Comparison of ENCODE assay signal across 8 cellular contexts in the genomic region with DNA sequence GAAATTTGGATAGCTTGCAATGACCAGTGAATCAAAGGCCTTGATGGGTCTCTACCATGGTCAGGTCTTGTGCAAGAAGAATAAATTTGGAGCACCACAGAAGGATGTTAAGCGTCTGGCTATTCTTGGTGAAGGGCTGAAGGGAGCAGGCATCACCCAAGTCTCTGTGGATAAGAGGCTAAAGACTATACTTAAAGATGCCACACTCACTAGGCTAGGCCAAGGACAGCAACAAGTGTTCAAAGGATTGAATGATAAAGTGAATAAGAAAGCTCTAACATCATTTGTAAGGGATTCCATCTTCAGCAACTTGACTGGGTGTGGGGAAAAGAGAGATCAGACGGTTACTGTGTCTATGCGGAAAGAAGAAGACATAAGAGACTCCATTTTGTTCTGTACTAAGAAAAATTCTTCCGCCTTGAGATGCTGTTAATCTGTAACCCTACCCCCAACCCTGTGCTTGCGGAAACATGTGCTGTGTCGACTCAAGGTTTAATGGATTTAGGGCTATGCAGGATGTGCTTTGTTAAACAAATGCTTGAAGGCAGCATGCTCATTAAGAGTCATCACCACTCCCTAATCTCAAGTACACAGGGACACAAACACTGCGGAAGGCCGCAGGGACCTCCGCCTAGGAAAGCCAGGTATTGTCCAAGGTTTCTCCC. TPM values are rescaled to one million over a fixed set of nuclear protein-coding genes. Genes with fewer than 3 reads are reported as not detected.
"Had no signal": no experiment of that assay in that cellular context is flagged by ENCODE, and none has a peak within 500 bp of the region (broad histone marks: within the 10 kb centered on the region; RNA-seq: fewer than 3 reads in every experiment).

No MANE protein-coding gene starts in this region.

RNA-seq across cellular contexts. Expression of gene AICDA, which starts 22.8 kb away (rescaled TPM):
- total RNA-seq: activated CD4-positive, alpha-beta memory T cell treated with anti-CD3 and anti-CD28 coated beads for 36 hours; activated CD4-positive, alpha-beta T cell treated with anti-CD3 and anti-CD28 coated beads, Interleukin-2, amount 10 ng/mL, durations not matched to agents 7 days and 5 days; activated naive CD4-positive, alpha-beta T cell treated with anti-CD3 and anti-CD28 coated beads, Interleukin-2, amount 50 U/mL, for 72 hours; activated T-cell treated with anti-CD3 and anti-CD28 coated beads, Interleukin-2, amount 50 U/mL, for 4 hours; ascending aorta; body of pancreas; RPMI7951; T-helper 17 cell had no signal

RNA-seq across cellular contexts. Expression of gene MFAP5, which starts 27.2 kb away (rescaled TPM):
- total RNA-seq: activated CD4-positive, alpha-beta memory T cell treated with anti-CD3 and anti-CD28 coated beads for 36 hours; activated CD4-positive, alpha-beta T cell treated with anti-CD3 and anti-CD28 coated beads, Interleukin-2, amount 10 ng/mL, durations not matched to agents 7 days and 5 days; activated naive CD4-positive, alpha-beta T cell treated with anti-CD3 and anti-CD28 coated beads, Interleukin-2, amount 50 U/mL, for 72 hours; activated T-cell treated with anti-CD3 and anti-CD28 coated beads, Interleukin-2, amount 50 U/mL, for 4 hours; RPMI7951; T-helper 17 cell had no signal
